In the genomic region with DNA sequence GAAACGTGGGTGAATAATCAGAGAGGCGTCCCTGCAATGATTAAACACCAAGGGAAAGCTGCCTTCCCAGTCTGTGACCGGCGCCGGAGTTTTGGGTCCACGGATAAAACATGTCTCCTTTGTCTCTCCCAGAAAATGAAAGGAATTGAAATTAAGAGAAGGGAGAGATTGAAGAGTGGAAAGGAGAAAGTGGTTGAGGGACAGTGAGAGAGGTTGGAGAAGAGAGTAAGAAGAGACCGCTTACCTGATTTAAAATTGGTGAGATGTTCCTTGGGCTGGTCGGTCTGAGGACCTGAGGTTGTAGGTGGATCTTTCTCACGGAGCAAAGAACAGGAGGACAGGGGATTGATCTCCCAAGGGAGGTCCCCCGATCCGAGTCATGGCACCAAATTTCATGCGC, we compare ENCODE assay signal across 5 cellular contexts. TPM values are rescaled to one million over a fixed set of nuclear protein-coding genes. Genes with fewer than 3 reads are reported as not detected.
"Had no signal": no experiment of that assay in that cellular context is flagged by ENCODE, and none has a peak within 500 bp of the region (broad histone marks: within the 10 kb centered on the region; RNA-seq: fewer than 3 reads in every experiment).

No MANE protein-coding gene starts in this region.

RNA-seq across cellular contexts. Expression of a gene that starts 24.9 kb away (rescaled TPM):
- total RNA-seq: HepG2, HT-29, HT1080, IMR-90, K562 had no signal

RNA-seq across cellular contexts. Expression of a gene that starts 59.2 kb away (rescaled TPM):
- total RNA-seq: HepG2, HT-29, K562 had no signal
